Comparison of ENCODE assay signal across 23 cellular contexts in the genomic region with DNA sequence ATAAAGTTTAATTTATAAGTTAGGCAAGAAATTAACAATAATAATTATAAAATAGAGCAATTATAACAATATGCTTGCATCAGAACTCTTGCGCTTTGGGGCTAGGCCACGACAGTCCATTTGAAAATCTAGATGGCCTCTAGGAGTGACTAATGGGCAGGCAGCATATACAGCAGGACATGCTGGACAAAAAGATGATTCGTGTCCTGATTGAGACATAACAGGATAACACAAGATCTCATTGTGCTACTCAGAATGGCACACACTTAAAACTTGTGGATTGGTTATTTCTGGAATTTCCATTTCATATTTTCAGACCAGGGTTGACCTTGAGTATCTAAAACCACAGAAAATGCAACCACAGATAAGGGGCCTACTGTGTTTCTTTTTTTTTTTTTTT. TPM values are rescaled to one million over a fixed set of nuclear protein-coding genes. Genes with fewer than 3 reads are reported as not detected.
A peak's percentile ranks its signal among the peaks of the same experiment; 100 is the strongest.
DNase-seq lines count a peak whose midpoint lies in the region; ATAC-seq and TF ChIP-seq lines count a peak whose summit lies in the region.
"Had no signal": no experiment of that assay in that cellular context is flagged by ENCODE, and none has a peak within 500 bp of the region (broad histone marks: within the 10 kb centered on the region; RNA-seq: fewer than 3 reads in every experiment).

No MANE protein-coding gene starts in this region.

- H3K36me3 ChIP-seq in PC-3 (ENCODE audit: low read depth, low read length) (no peaks in the 10 kb centered on the region), psoas muscle (ENCODE audit: insufficient read depth in 1 of 2, low read depth in 1 of 2) (no peaks in the 10 kb centered on the region)
- H3K36me3 ChIP-seq: uterus had no signal

- H3K4me3 ChIP-seq in PC-3 (ENCODE audit: low read length) = no peak overlapping the region
- no peak overlapping the region for H3K4me3 ChIP-seq in cardiac fibroblast (replicated peaks in 1 of 2; ENCODE audit: low read depth in 2 of 2, low read length in 2 of 2)
- H3K4me3 ChIP-seq in psoas muscle = no peak overlapping the region
- H3K4me3 ChIP-seq: testis, uterus had no signal

- DNase-seq in ELR (ENCODE audit: low read depth) (peak; percentile 30), PC-3 (peak; percentile 35), cardiac fibroblast (ENCODE audit: low read depth in 2 of 2) (peak; percentile 25 to 29), psoas muscle (no peak), NCI-H2171 (lab: John Stamatoyannopoulos, UW) (no peak), midbrain (lab: John Stamatoyannopoulos, UW) (no peak)
- DNase-seq: activated CD4-positive, alpha-beta T cell treated with anti-CD3 and anti-CD28 coated beads for 36 hours; activated CD8-positive, alpha-beta memory T cell treated with anti-CD3 and anti-CD28 coated beads for 24 hours; activated gamma-delta T cell treated with Interleukin-2 at 50 U/mL for 16 hours; activated naive CD8-positive, alpha-beta T cell treated with anti-CD3 and anti-CD28 coated beads, Interleukin-2, amount 50 U/mL, for 24 hours; activated T-cell treated with anti-CD3 and anti-CD28 coated beads, Interleukin-2, amount 50 U/mL, for 1 hour; CD4-positive, CD25-positive, alpha-beta regulatory T cell; NCI-H146; NCI-H524 treated with DMSO at 0.1 percent for 48 hours; stimulated activated CD4-positive, alpha-beta T cell treated with anti-CD3 and anti-CD28 coated beads, Interleukin-4, amount 100 ng/mL, for 1 hour; stimulated activated naive CD4-positive, alpha-beta T cell; testis; uterus had no signal

- 0 out of 2 replicates have a peak, but pooled peaks cover 5% of the 10 kb centered on the region for H3K27me3 ChIP-seq in PC-3 (ENCODE audit: low read length)
- H3K27me3 ChIP-seq in psoas muscle (ENCODE audit: insufficient read depth in 3 of 3, low read length in 2 of 3) = no peaks in the 10 kb centered on the region
- H3K27me3 ChIP-seq: testis, uterus had no signal

- POLR2A ChIA-PET in PC-3 (lab: Charles Lee; ENCODE audit: unreplicated experiment) = no interaction called here

- H3K9me3 ChIP-seq in PC-3 (ENCODE audit: low read length) (no peaks in the 10 kb centered on the region), psoas muscle (no peaks in the 10 kb centered on the region)
- H3K9me3 ChIP-seq: testis, uterus had no signal

- H3F3A ChIP-seq in PC-3 (ENCODE audit: low read length, unreplicated experiment) = no peaks in the 10 kb centered on the region

- H3K4me2 ChIP-seq in PC-3 (ENCODE audit: low read length) = no peak overlapping the region
- H3K4me2 ChIP-seq: KMS-11 had no signal

- H3K27ac ChIP-seq in PC-3 (ENCODE audit: low read length) (no peak overlapping the region), psoas muscle (no peak overlapping the region)
- H3K27ac ChIP-seq: KMS-11, testis, uterus had no signal

- ATAC-seq in PC-3 (no peak), psoas muscle (peak in 3 of 4 donors; percentile 56 to 65 (median 61)), HG03432 (IDR thresholded peaks at IDR 0.05; ENCODE audit: unreplicated experiment) (no peak)
- ATAC-seq: activated CD4-positive, alpha-beta T cell treated with anti-CD3 and anti-CD28 coated beads for 36 hours; activated naive CD8-positive, alpha-beta T cell treated with anti-CD3 and anti-CD28 coated beads, Interleukin-2, amount 50 U/mL, for 24 hours had no signal

- TF ChIP-seq CTCF in PC-3 (conservative IDR thresholded peaks at IDR 0.05; ENCODE audit: low read depth, low read length) = no peak
- no peak for TF ChIP-seq CTCF in cardiac fibroblast (IDR thresholded peaks at IDR 0.05; ENCODE audit: low read depth, low read length)
- TF ChIP-seq CTCF in psoas muscle (IDR thresholded peaks at IDR 0.05) = no peak

- H3K9me2 ChIP-seq in PC-3 (replicated peaks; ENCODE audit: low read length) = no peaks in the 10 kb centered on the region

- CTCF ChIA-PET in PC-3 (lab: Charles Lee) = no interaction called here

- H3K9ac ChIP-seq in PC-3 (ENCODE audit: low read length) = no peak overlapping the region
- H3K9ac ChIP-seq: KMS-11 had no signal

- no TSS peak for BruUV-seq in PC-3 (replicated peaks; lab: Mats Ljungman, UMichigan)

- no peaks in the 10 kb centered on the region for H3K79me2 ChIP-seq in PC-3 (ENCODE audit: low read length)

- peaks cover 15% of the 10 kb centered on the region for H3K4me1 ChIP-seq in PC-3 (ENCODE audit: insufficient read depth, low read length)
- peaks cover 11% of the 10 kb centered on the region for H3K4me1 ChIP-seq in psoas muscle
- H3K4me1 ChIP-seq: testis, uterus had no signal

- H2AFZ ChIP-seq in PC-3 (ENCODE audit: low read length) = no peak overlapping the region

- intact Hi-C loops in PC-3 (cut with micrococcal nuclease) (no loop called here), psoas muscle (cut with DNase I) (loop anchor here in 1 of 2 donors (2.0 kb wide), 1 partner anchor 112 kb away; no protein-coding TSS in a partner anchor)

- H4K20me1 ChIP-seq in PC-3 (ENCODE audit: low read length) = no peaks in the 10 kb centered on the region

- 77 to 89% (median 78%) methylated on average over 3 of the region's 3 CpGs for WGBS in psoas muscle, 3 donors

RNA-seq across cellular contexts. Expression of a gene that starts 27.5 kb away (rescaled TPM):
- total RNA-seq in PC-3 (2014; rRNA removed) = 1.4 and 1.9 TPM in 2 replicates
- 10 to 100 TPM; 28.1 to 66.2 (median 46.5) TPM for total RNA-seq in psoas muscle
- 1 to 10 TPM in 2 of 3 donors, under 1 TPM in 1; 0.85 to 5.2 (median 1.9) TPM for polyA plus RNA-seq in psoas muscle
- total RNA-seq: CD4-positive, CD25-positive, alpha-beta regulatory T cell; G401; HT-29; T-helper 1 cell treated with Interleukin-12 subunit alpha and Interleukin-12 subunit beta and Interleukin-4 antibody, amounts not matched to agents 30 ng/mL and 1 ng/mL, for 36 hours had no signal
- polyA plus RNA-seq: CD4-positive, CD25-positive, alpha-beta regulatory T cell had no signal

Comparison
In these comparisons a context has a peak if more than half of its experiments do, and no peak if none do; other contexts are left out.
1. DNase-seq: peak in ELR (single experiment), PC-3 (single experiment) and cardiac fibroblast (2 of 2); none in psoas muscle (0 of 2), NCI-H2171 (single experiment) and midbrain (single experiment).
2. ATAC-seq: peak in psoas muscle (3 of 4); none in PC-3 (single experiment) and HG03432 (single experiment).